Comparison of ENCODE assay signal across 1 cellular context in genomic region chr17:8186787-8187516, GRCh38.
A peak's percentile ranks its signal among the peaks of the same experiment; 100 is the strongest.
TF ChIP-seq lines count a peak whose summit lies in the region.

No MANE protein-coding gene starts in this region.

TF ChIP-seq in HepG2, 621 proteins besides CTCF, POLR2A, EP300 and RAD21 (continued from another document and continues in another):
- TF ChIP-seq ZNF142 (CRISPR knock-in tag; IDR thresholded peaks at IDR 0.05), result no peak
- no peak for TF ChIP-seq HIC2 (CRISPR knock-in tag; IDR thresholded peaks at IDR 0.05; ENCODE audit: low read depth)
- peak; percentile 69; the same call in 1 of the 2 replicates for TF ChIP-seq RNF219 (CRISPR knock-in tag; IDR thresholded peaks at IDR 0.05)
- peak; percentile 30; the same call in 1 of the 2 replicates for TF ChIP-seq ZNF501 (CRISPR knock-in tag; IDR thresholded peaks at IDR 0.05)
- TF ChIP-seq SUZ12 (IDR thresholded peaks at IDR 0.05; ENCODE audit: low read depth, low read length), result no peak
- peak; percentile 82; the same call in 1 of the 2 replicates for TF ChIP-seq ZNF121 (CRISPR knock-in tag; IDR thresholded peaks at IDR 0.05)
- TF ChIP-seq ZNF549 (CRISPR knock-in tag; IDR thresholded peaks at IDR 0.05), result no peak
- 0 out of 2 replicates have a peak, but pooled peaks have one; percentile 15 for TF ChIP-seq ZNF572 (CRISPR knock-in tag; IDR thresholded peaks at IDR 0.05)
- TF ChIP-seq ZNF512 (CRISPR knock-in tag; IDR thresholded peaks at IDR 0.05), result no peak
- no peak; the same call in 1 of the 2 replicates for TF ChIP-seq ZBTB20 (CRISPR knock-in tag; IDR thresholded peaks at IDR 0.05; ENCODE audit: borderline replicate concordance, low read depth)
- TF ChIP-seq KLF9 (CRISPR knock-in tag; IDR thresholded peaks at IDR 0.05; ENCODE audit: low read depth), result no peak
- no peak; the same call in 1 of the 2 replicates for TF ChIP-seq PRMT3 (CRISPR knock-in tag; IDR thresholded peaks at IDR 0.05; ENCODE audit: borderline replicate concordance, low read depth)
- TF ChIP-seq DRAP1 (CRISPR knock-in tag; IDR thresholded peaks at IDR 0.05), result peak; percentile 94
- TF ChIP-seq YEATS4 (CRISPR knock-in tag; IDR thresholded peaks at IDR 0.05; ENCODE audit: borderline replicate concordance), result 0 out of 2 replicates have a peak, but pooled peaks have one; percentile 45
- no peak for TF ChIP-seq SMARCE1 (IDR thresholded peaks at IDR 0.05; ENCODE audit: borderline replicate concordance)
- no peak for TF ChIP-seq ZNF850 (CRISPR knock-in tag; conservative IDR thresholded peaks at IDR 0.05)
- no peak for TF ChIP-seq HOXD1 (CRISPR knock-in tag; IDR thresholded peaks at IDR 0.05)
- 0 out of 2 replicates have a peak, but pooled peaks have one; percentile 71 for TF ChIP-seq ZNF232 (CRISPR knock-in tag; IDR thresholded peaks at IDR 0.05; ENCODE audit: borderline replicate concordance)
- no peak for TF ChIP-seq ZXDC (CRISPR knock-in tag; IDR thresholded peaks at IDR 0.05)
- no peak for TF ChIP-seq ZNF800 (CRISPR knock-in tag; IDR thresholded peaks at IDR 0.05)
- TF ChIP-seq ZBTB39 (CRISPR knock-in tag; IDR thresholded peaks at IDR 0.05), result 0 out of 2 replicates have a peak, but pooled peaks have one; percentile 37
- TF ChIP-seq ZNF839 (CRISPR knock-in tag; IDR thresholded peaks at IDR 0.05; ENCODE audit: borderline replicate concordance), result no peak
- no peak for TF ChIP-seq ZNF136 (CRISPR knock-in tag; IDR thresholded peaks at IDR 0.05; ENCODE audit: low read depth)
- no peak for TF ChIP-seq RXRA (CRISPR knock-in tag; IDR thresholded peaks at IDR 0.05)
- TF ChIP-seq ZNF253 (CRISPR knock-in tag; IDR thresholded peaks at IDR 0.05; ENCODE audit: borderline replicate concordance), result no peak
- TF ChIP-seq KLF12 (CRISPR knock-in tag; IDR thresholded peaks at IDR 0.05; ENCODE audit: borderline replicate concordance), result peak; percentile 44; the same call in 1 of the 2 replicates
- TF ChIP-seq ZNF569 (CRISPR knock-in tag; IDR thresholded peaks at IDR 0.05; ENCODE audit: borderline replicate concordance), result 0 out of 2 replicates have a peak, but pooled peaks have one; percentile 63
- TF ChIP-seq MAFK (conservative IDR thresholded peaks at IDR 0.05 in 1 of 2, IDR thresholded peaks at IDR 0.05 in 1 of 2; ENCODE audit: low read length in 2 of 2), result no peak
- TF ChIP-seq HOXA3 (CRISPR knock-in tag; IDR thresholded peaks at IDR 0.05), result no peak
- peak; percentile 28; the same call in 1 of the 2 replicates for TF ChIP-seq PATZ1 (CRISPR knock-in tag; IDR thresholded peaks at IDR 0.05)
- TF ChIP-seq SNAPC5 (CRISPR knock-in tag; IDR thresholded peaks at IDR 0.05; ENCODE audit: borderline replicate concordance), result 0 out of 2 replicates have a peak, but pooled peaks have one; percentile 36
